In the genomic region with DNA sequence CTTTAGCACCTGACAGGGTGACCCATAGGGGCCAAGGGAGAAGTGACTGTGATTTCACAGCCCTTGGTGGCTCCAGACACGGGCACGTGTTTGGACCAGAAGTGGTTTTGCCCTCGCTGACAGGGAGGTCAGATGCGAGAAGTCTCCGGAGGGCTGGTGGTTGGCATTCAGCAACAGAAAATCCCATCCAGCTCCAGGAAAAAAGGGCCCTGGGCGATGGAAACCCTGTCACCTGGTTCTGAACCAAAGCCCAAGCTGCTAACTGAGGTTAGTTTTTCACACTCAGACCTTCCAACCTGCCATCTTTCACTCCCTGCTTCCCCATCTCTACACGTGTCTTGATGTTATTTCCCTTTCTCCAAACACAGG, we compare ENCODE assay signal across 8 cellular contexts.
DNase-seq lines count a peak whose midpoint lies in the region; TF ChIP-seq lines count a peak whose summit lies in the region.

No MANE protein-coding gene starts in this region.

- TF ChIP-seq CTCF in Peyer's patch (IDR thresholded peaks at IDR 0.05): no peak
- no peak for TF ChIP-seq CTCF in suprapubic skin (IDR thresholded peaks at IDR 0.05)
- TF ChIP-seq CTCF in GM13977 (IDR thresholded peaks at IDR 0.05; ENCODE audit: extremely low read depth, insufficient read depth, missing control alignments): no peak

- H3K27me3 ChIP-seq in Peyer's patch (no peaks in the 10 kb centered on the region), suprapubic skin (no peaks in the 10 kb centered on the region)

- H3K9me3 ChIP-seq in Peyer's patch: no peaks in the 10 kb centered on the region
- peaks cover 2% of the 10 kb centered on the region for H3K9me3 ChIP-seq in iPS-18c (ENCODE audit: control insufficient read depth, insufficient read depth, low read length)
- no peaks in the 10 kb centered on the region for H3K9me3 ChIP-seq in suprapubic skin

- in situ Hi-C loops in GM13977 (cut with MboI; ENCODE audit: low pct_unique_long_range_greater_than_20kb, low sequenced_read_pairs, unreplicated experiment): no loop called here

- H3K27ac ChIP-seq in Peyer's patch (peak overlapping the region; percentile 35 to 80 (median 44)), suprapubic skin (peak overlapping the region; percentile 82)

- H3K4me1 ChIP-seq in Peyer's patch (no peaks in the 10 kb centered on the region), suprapubic skin (peaks cover 37% of the 10 kb centered on the region)

- no peak for TF ChIP-seq EP300 in suprapubic skin (IDR thresholded peaks at IDR 0.05)

- no peaks in the 10 kb centered on the region for H3K36me3 ChIP-seq in Peyer's patch
- no peaks in the 10 kb centered on the region for H3K36me3 ChIP-seq in suprapubic skin

- H3K4me3 ChIP-seq in Peyer's patch (peak overlapping the region in 1 of 4 donors; percentile 21), iPS-18c (ENCODE audit: insufficient read depth, low read depth, low read length) (peak overlapping the region; percentile 56; the same call in 1 of the 2 replicates), suprapubic skin (peak overlapping the region; percentile 51)

- TF ChIP-seq POLR2A in Peyer's patch (IDR thresholded peaks at IDR 0.05) (no peak), suprapubic skin (IDR thresholded peaks at IDR 0.05) (no peak)

- WGBS in suprapubic skin: 9% methylated on average over 7 of the region's 7 CpGs

- DNase-seq in DMS53 treated with DMSO at 0.1 percent for 48 hours (lab: John Stamatoyannopoulos, UW; ENCODE audit: unreplicated experiment) (peak; percentile 50), DMS53 (lab: John Stamatoyannopoulos, UW) (no peak), Peyer's patch (peak in 1 of 3 donors; percentile 47), suprapubic skin (ENCODE audit: low spot score in 2 of 2) (peak in 1 of 2 donors; percentile 72), EL (no peak), NCI-H748 treated with DMSO at 0.1 percent for 48 hours (lab: John Stamatoyannopoulos, UW) (no peak), GM13977 (ENCODE audit: low spot score) (no peak)
